9 cellular contexts compared by ENCODE assay signal in the genomic region with DNA sequence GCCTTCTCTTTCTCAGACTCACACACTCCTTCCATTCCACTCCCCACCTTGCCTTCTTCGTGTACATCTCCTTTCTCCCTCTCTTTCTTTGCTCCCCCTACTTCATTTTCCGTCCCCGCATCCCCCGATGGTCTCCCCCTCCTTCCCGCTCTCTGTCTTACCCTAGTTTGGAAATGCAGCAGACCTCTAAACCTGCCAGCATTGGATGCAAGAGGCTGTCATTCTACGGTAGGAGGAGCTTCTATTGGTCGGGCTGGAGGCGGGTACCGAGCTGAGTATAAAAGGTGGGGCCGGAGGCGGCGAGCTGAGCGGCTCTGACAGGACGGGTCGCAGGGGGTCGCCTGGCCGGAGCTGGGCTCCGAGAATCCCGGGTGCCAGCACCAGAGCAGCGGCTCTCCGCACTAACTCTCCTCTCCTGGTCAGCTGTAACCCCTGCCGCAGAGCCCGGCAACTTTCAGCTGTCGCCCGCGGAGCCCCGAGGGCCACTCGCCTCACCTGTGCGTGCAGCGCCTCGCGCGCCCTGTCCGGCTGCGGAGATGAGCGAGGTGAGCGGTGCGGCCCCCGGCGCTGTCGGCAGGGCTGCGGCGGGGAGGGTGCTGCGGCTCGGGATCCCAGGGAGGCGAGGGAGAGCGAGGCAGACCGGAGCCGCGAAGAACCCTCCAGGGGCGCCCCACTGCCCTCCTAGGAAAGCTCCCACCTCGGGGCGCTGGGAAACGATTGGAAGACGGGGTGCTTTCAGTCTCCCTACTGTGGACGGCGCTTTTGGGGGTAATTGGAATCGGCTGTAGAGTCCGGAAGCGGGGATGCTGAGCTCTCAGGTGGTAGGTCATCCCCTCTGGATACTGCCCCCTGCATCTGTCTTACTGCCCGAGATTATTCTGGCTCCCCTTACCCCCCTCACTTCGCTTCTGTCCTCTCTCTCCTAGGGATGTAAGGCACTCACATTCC. TPM values are rescaled to one million over a fixed set of nuclear protein-coding genes. Genes with fewer than 3 reads are reported as not detected.
DNase-seq lines count a peak whose midpoint lies in the region; ATAC-seq and TF ChIP-seq lines count a peak whose summit lies in the region.
"Had no signal": no experiment of that assay in that cellular context is flagged by ENCODE, and none has a peak within 500 bp of the region (broad histone marks: within the 10 kb centered on the region; RNA-seq: fewer than 3 reads in every experiment).

Gene PCP4L1, plus strand, starts transcription at position 307 of the 948 bp plus-strand sequence. Its CDS starts 230 bp downstream, at position 537.

- no peak within 1 kb of the TSS for H3K27ac ChIP-seq in HUES48 (ENCODE audit: low read depth, low read length)
- H3K27ac ChIP-seq in left lung = no peak within 1 kb of the TSS
- H3K27ac ChIP-seq: SJSA1 had no signal

- H3K36me3 ChIP-seq in ES-I3 (ENCODE audit: insufficient read depth, low read length) (no peaks in the 10 kb centered on the region), HUES48 (ENCODE audit: control insufficient read depth, insufficient read depth, low read length) (no peaks in the 10 kb centered on the region), left lung (no peaks in the 10 kb centered on the region)
- H3K36me3 ChIP-seq: SJSA1 had no signal

- H3K4me1 Mint-ChIP-seq in dendritic cell treated with granulocyte-macrophage colony-stimulating factor and Interleukin-4, amounts not matched to agents 40 ng/mL and 50 ng/mL, for 4 days (ENCODE audit: low read depth) = peaks cover 13% of the 10 kb centered on the region

- H3K4me1 ChIP-seq in ES-I3 (ENCODE audit: insufficient read depth, low read length) (0 out of 2 replicates have a peak, but pooled peaks cover 5% of the 10 kb centered on the region), HUES48 (ENCODE audit: control insufficient read depth, insufficient read depth, low read length) (peaks cover 16% of the 10 kb centered on the region), left lung (peaks cover 4 to 9% of the 10 kb centered on the region in 2 donors)

- H3K4me3 ChIP-seq in HUES48 (ENCODE audit: low read depth, low read length) (peak within 1 kb of the TSS; percentile 75), left lung (peak within 1 kb of the TSS; percentile 32 to 35)
- H3K4me3 ChIP-seq: SJSA1 had no signal

- H3K4me3 Mint-ChIP-seq in dendritic cell treated with granulocyte-macrophage colony-stimulating factor and Interleukin-4, amounts not matched to agents 40 ng/mL and 50 ng/mL, for 4 days = peak within 1 kb of the TSS; percentile 52

- H3K9me3 ChIP-seq in ES-I3 (ENCODE audit: control insufficient read depth, insufficient read depth, low read length) (0 out of 2 replicates have a peak, but pooled peaks cover 2% of the 10 kb centered on the region), HUES48 (ENCODE audit: control insufficient read depth, insufficient read depth, low read length) (peaks cover 8% of the 10 kb centered on the region), left lung (peaks cover 0 to 18% of the 10 kb centered on the region in 2 donors)

- peaks cover 36% of the 10 kb centered on the region for H3K27me3 ChIP-seq in HUES48 (ENCODE audit: control insufficient read depth, insufficient read depth, low read length)
- peaks cover 18 to 53% of the 10 kb centered on the region in 2 donors for H3K27me3 ChIP-seq in left lung

- intact Hi-C loops in dendritic cell treated with granulocyte-macrophage colony-stimulating factor and Interleukin-4, amounts not matched to agents 40 ng/mL and 50 ng/mL, for 4 days (cut with micrococcal nuclease) = no loop called here
- intact Hi-C loops in left lung (cut with DNase I) = no loop called here

- DNase-seq in activated CD4-positive, CD25-positive, alpha-beta regulatory T cell (lab: John Stamatoyannopoulos, UW) = peak in 3 of 4 experiments; percentile 3 to 9 (median 5)
- DNase-seq in left lung (peak; percentile 63 to 84), HEK293T (ENCODE audit: extremely low spot score) (no peak), SHP77 (lab: John Stamatoyannopoulos, UW) (no peak)
- DNase-seq in stimulated activated CD4-positive, alpha-beta T cell treated with anti-CD3 and anti-CD28 coated beads, Interleukin-1b, Interleukin-23, amount 100 ng/mL, for 48 hours = peak; percentile 36

- no peak for TF ChIP-seq CTCF in left lung (IDR thresholded peaks at IDR 0.05)

- ATAC-seq in left lung = peak; percentile 94

- peak within 1 kb of the TSS; percentile 58; the same call in 1 of the 2 replicates for H3K9ac ChIP-seq in ES-I3 (ENCODE audit: low read depth, low read length)
- H3K9ac ChIP-seq in HUES48 (ENCODE audit: low read depth, low read length) = no peak within 1 kb of the TSS

- peaks cover 21% of the 10 kb centered on the region for H3K9me3 Mint-ChIP-seq in dendritic cell treated with granulocyte-macrophage colony-stimulating factor and Interleukin-4, amounts not matched to agents 40 ng/mL and 50 ng/mL, for 4 days

- H3K27me3 Mint-ChIP-seq in dendritic cell treated with granulocyte-macrophage colony-stimulating factor and Interleukin-4, amounts not matched to agents 40 ng/mL and 50 ng/mL, for 4 days = peaks cover 56% of the 10 kb centered on the region

- H3K27ac Mint-ChIP-seq in dendritic cell treated with granulocyte-macrophage colony-stimulating factor and Interleukin-4, amounts not matched to agents 40 ng/mL and 50 ng/mL, for 4 days = no peak within 1 kb of the TSS

- CTCF ChIA-PET in HEK293T (lab: Yijun Ruan, JAX) = interaction anchor here (1.1 kb wide), 1 partner anchor 32 kb away, joined by 3 read pairs; no protein-coding TSS in a partner anchor

- POLR2A ChIA-PET in HEK293T (lab: Yijun Ruan, JAX) = no interaction called here

- H3K36me3 Mint-ChIP-seq in dendritic cell treated with granulocyte-macrophage colony-stimulating factor and Interleukin-4, amounts not matched to agents 40 ng/mL and 50 ng/mL, for 4 days (ENCODE audit: low read depth) = no peaks in the 10 kb centered on the region

TF ChIP-seq in HEK293T, 16 proteins besides CTCF, POLR2A, EP300 and RAD21:
- TF ChIP-seq SUZ12 (IDR thresholded peaks at IDR 0.05) = no peak
- no peak for TF ChIP-seq FOXK2 (IDR thresholded peaks at IDR 0.05)
- TF ChIP-seq ZNF384 (IDR thresholded peaks at IDR 0.05) = no peak
- TF ChIP-seq PKNOX1 (IDR thresholded peaks at IDR 0.05) = no peak
- no peak for TF ChIP-seq TARDBP (IDR thresholded peaks at IDR 0.05)
- no peak for TF ChIP-seq NFRKB (IDR thresholded peaks at IDR 0.05)
- no peak for TF ChIP-seq SP1 (IDR thresholded peaks at IDR 0.05)
- no peak for TF ChIP-seq LEF1 (IDR thresholded peaks at IDR 0.05; ENCODE audit: borderline replicate concordance)
- no peak for TF ChIP-seq BHLHE40 (IDR thresholded peaks at IDR 0.05; ENCODE audit: borderline replicate concordance)
- TF ChIP-seq HDGF (IDR thresholded peaks at IDR 0.05; ENCODE audit: borderline replicate concordance) = no peak
- no peak for TF ChIP-seq ARNT (IDR thresholded peaks at IDR 0.05)
- no peak for TF ChIP-seq CTBP1 (IDR thresholded peaks at IDR 0.05; ENCODE audit: borderline replicate concordance)
- TF ChIP-seq FOXM1 (IDR thresholded peaks at IDR 0.05; ENCODE audit: borderline replicate concordance) = no peak
- no peak for TF ChIP-seq FOXA1 (IDR thresholded peaks at IDR 0.05)
- TF ChIP-seq ELF4 (IDR thresholded peaks at IDR 0.05) = no peak
- TF ChIP-seq L3MBTL2 (conservative IDR thresholded peaks at IDR 0.05) = no peak

RNA-seq across cellular contexts. Expression of gene PCP4L1, which starts in this region (rescaled TPM):
- total RNA-seq in left lung = 1 to 10 TPM; 1.5 to 6.6 TPM
- total RNA-seq: SJSA1 had no signal

Comparison
In these comparisons a context has a peak if more than half of its experiments do, and no peak if none do; other contexts are left out.
1. DNase-seq: peak in activated CD4-positive, CD25-positive, alpha-beta regulatory T cell (3 of 4), left lung (2 of 2) and stimulated activated CD4-positive, alpha-beta T cell treated with anti-CD3 and anti-CD28 coated beads, Interleukin-1b, Interleukin-23, amount 100 ng/mL, for 48 hours (single experiment); none in HEK293T (single experiment) and SHP77 (0 of 2).